In the genomic region with DNA sequence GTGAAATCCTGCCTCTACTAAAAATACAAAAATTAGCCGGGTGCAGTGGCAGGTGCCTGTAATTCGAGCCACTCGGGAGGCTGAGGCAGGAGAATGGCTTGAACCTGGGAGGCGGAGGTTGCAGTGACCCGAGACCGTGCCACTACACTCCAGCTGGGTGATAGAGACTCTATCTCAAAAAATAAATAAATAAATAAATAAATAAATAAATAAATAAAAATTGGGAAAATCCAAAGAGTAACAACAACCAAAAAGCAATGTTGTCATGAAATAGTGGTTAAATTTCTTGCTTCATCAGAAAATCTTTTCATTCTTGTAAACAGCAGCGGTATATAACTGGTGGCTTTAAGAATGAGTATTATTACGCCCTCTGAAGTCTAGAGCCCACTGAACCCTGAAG, we compare ENCODE assay signal across 39 cellular contexts.
"Had no signal": no experiment of that assay in that cellular context is flagged by ENCODE, and none has a peak within 500 bp of the region (broad histone marks: within the 10 kb centered on the region; RNA-seq: fewer than 3 reads in every experiment).

No MANE protein-coding gene starts in this region.

- H3K4me3 ChIP-seq: adrenal gland, ascending aorta, body of pancreas, breast epithelium, cardiac muscle cell had no signal

- H3K4me1 Mint-ChIP-seq: activated naive CD4-positive, alpha-beta T cell treated with anti-CD3 and anti-CD28 coated beads, Interleukin-2, amount 10 ng/mL, durations not matched to agents 7 days and 5 days; activated naive CD4-positive, alpha-beta T cell treated with anti-CD3 and anti-CD28 coated beads, Interleukin-2, amount 50 U/mL, for 24 hours; activated naive CD8-positive, alpha-beta T cell treated with anti-CD3 and anti-CD28 coated beads for 36 hours; activated naive CD8-positive, alpha-beta T cell treated with anti-CD3 and anti-CD28 coated beads, Interleukin-2, amount 10 ng/mL, durations not matched to agents 7 days and 5 days; activated naive CD8-positive, alpha-beta T cell treated with anti-CD3 and anti-CD28 coated beads, Interleukin-2, amount 50 U/mL, for 24 hours; activated T-helper 17 cell treated with anti-CD3 and anti-CD28 coated beads, Interleukin-2, amount 50 U/mL, for 72 hours; brain; central memory CD8-positive, alpha-beta T cell had no signal

- H3K4me1 ChIP-seq: adrenal gland, ascending aorta, body of pancreas, breast epithelium had no signal

- H3K36me3 Mint-ChIP-seq: activated naive CD4-positive, alpha-beta T cell treated with anti-CD3 and anti-CD28 coated beads, Interleukin-2, amount 50 U/mL, for 72 hours had no signal

- DNase-seq: activated effector memory CD4-positive, alpha-beta T cell treated with anti-CD3 and anti-CD28 coated beads, Interleukin-2, amount 50 U/mL, for 16 hours; activated effector memory CD4-positive, alpha-beta T cell treated with Interleukin-2 at 50 U/mL for 16 hours; activated gamma-delta T cell; activated gamma-delta T cell treated with Interleukin-2 at 50 U/mL for 16 hours; activated naive CD4-positive, alpha-beta T cell; activated naive CD4-positive, alpha-beta T cell treated with anti-CD3 and anti-CD28 coated beads for 36 hours; activated naive CD4-positive, alpha-beta T cell treated with anti-CD3 and anti-CD28 coated beads, Interleukin-2, amount 10 ng/mL, durations not matched to agents 7 days and 5 days; activated naive CD4-positive, alpha-beta T cell treated with anti-CD3 and anti-CD28 coated beads, Interleukin-2, amount 50 U/mL, for 16 hours; activated naive CD4-positive, alpha-beta T cell treated with Interleukin-2 at 50 U/mL for 16 hours; activated naive CD8-positive, alpha-beta T cell treated with anti-CD3 and anti-CD28 coated beads for 36 hours; activated naive CD8-positive, alpha-beta T cell treated with anti-CD3 and anti-CD28 coated beads, Interleukin-2, amount 10 ng/mL, durations not matched to agents 7 days and 5 days; activated naive CD8-positive, alpha-beta T cell treated with anti-CD3 and anti-CD28 coated beads, Interleukin-2, amount 50 U/mL, for 24 hours; activated T-cell treated with anti-CD3 and anti-CD28 coated beads, Interleukin-2, amount 50 U/mL, for 24 hours; activated T-cell treated with anti-CD3 and anti-CD28 coated beads, Interleukin-2, amount 50 U/mL, for 4 hours; activated T-cell treated with anti-CD3 and anti-CD28 coated beads, Interleukin-2, amount 50 U/mL, for 48 hours; activated T-cell treated with anti-CD3 and anti-CD28 coated beads, Interleukin-2, amount 50 U/mL, for 72 hours; adrenal gland; amniotic stem cell; amygdala; anterior cingulate cortex; aorta; body of pancreas; brain microvascular endothelial cell; caudate nucleus; central memory CD4-positive, alpha-beta T cell; cerebellar nuclear complex had no signal

- H3K27ac ChIP-seq: adrenal gland, ascending aorta, body of pancreas, brain microvascular endothelial cell, breast epithelium, cardiac muscle cell had no signal

- H3K4me3 Mint-ChIP-seq: activated naive CD4-positive, alpha-beta T cell treated with anti-CD3 and anti-CD28 coated beads for 36 hours; activated naive CD4-positive, alpha-beta T cell treated with anti-CD3 and anti-CD28 coated beads, Interleukin-2, amount 10 ng/mL, durations not matched to agents 7 days and 5 days; activated naive CD4-positive, alpha-beta T cell treated with anti-CD3 and anti-CD28 coated beads, Interleukin-2, amount 50 U/mL, for 24 hours; activated naive CD8-positive, alpha-beta T cell; activated naive CD8-positive, alpha-beta T cell treated with anti-CD3 and anti-CD28 coated beads for 36 hours; activated naive CD8-positive, alpha-beta T cell treated with anti-CD3 and anti-CD28 coated beads, Interleukin-2, amount 10 ng/mL, durations not matched to agents 7 days and 5 days; activated naive CD8-positive, alpha-beta T cell treated with anti-CD3 and anti-CD28 coated beads, Interleukin-2, amount 50 U/mL, for 24 hours; activated T-cell treated with anti-CD3 and anti-CD28 coated beads, Interleukin-2, amount 50 U/mL, for 24 hours; activated T-cell treated with anti-CD3 and anti-CD28 coated beads, Interleukin-2, amount 50 U/mL, for 4 hours; activated T-cell treated with anti-CD3 and anti-CD28 coated beads, Interleukin-2, amount 50 U/mL, for 72 hours; activated T-helper 1 cell treated with anti-CD3 and anti-CD28 coated beads, Interleukin-12 subunit alpha, Interleukin-12 subunit beta, Interleukin-2, Interleukin-4 antibody, amounts not matched to agents 30 ng/mL and 10 ng/mL and 1 ng/mL, durations not matched to agents 14 hours and 24 hours and 36 hours; activated T-helper 17 cell treated with anti-CD3 and anti-CD28 coated beads, Interleukin-2, amount 50 U/mL, for 72 hours; brain; central memory CD8-positive, alpha-beta T cell had no signal

- H3K9me3 ChIP-seq: adrenal gland, ascending aorta, body of pancreas, breast epithelium had no signal

- H3K27me3 Mint-ChIP-seq: activated naive CD4-positive, alpha-beta T cell treated with anti-CD3 and anti-CD28 coated beads, Interleukin-2, amount 10 ng/mL, durations not matched to agents 7 days and 5 days; activated naive CD4-positive, alpha-beta T cell treated with anti-CD3 and anti-CD28 coated beads, Interleukin-2, amount 50 U/mL, for 24 hours; activated naive CD8-positive, alpha-beta T cell; activated naive CD8-positive, alpha-beta T cell treated with anti-CD3 and anti-CD28 coated beads for 36 hours; activated naive CD8-positive, alpha-beta T cell treated with anti-CD3 and anti-CD28 coated beads, Interleukin-2, amount 10 ng/mL, durations not matched to agents 7 days and 5 days; activated naive CD8-positive, alpha-beta T cell treated with anti-CD3 and anti-CD28 coated beads, Interleukin-2, amount 50 U/mL, for 24 hours; activated T-cell treated with anti-CD3 and anti-CD28 coated beads, Interleukin-2, amount 50 U/mL, for 24 hours; activated T-helper 17 cell treated with anti-CD3 and anti-CD28 coated beads, Interleukin-2, amount 50 U/mL, for 72 hours; brain; central memory CD8-positive, alpha-beta T cell had no signal

- ATAC-seq: activated naive CD4-positive, alpha-beta T cell treated with anti-CD3 and anti-CD28 coated beads, Interleukin-2, amount 50 U/mL, for 72 hours; activated naive CD8-positive, alpha-beta T cell treated with anti-CD3 and anti-CD28 coated beads, Interleukin-2, amount 50 U/mL, for 24 hours; activated T-cell treated with anti-CD3 and anti-CD28 coated beads, Interleukin-2, amount 50 U/mL, for 4 hours; activated T-cell treated with anti-CD3 and anti-CD28 coated beads, Interleukin-2, amount 50 U/mL, for 72 hours; activated T-helper 17 cell treated with anti-CD3 and anti-CD28 coated beads, Interleukin-2, amount 50 U/mL, for 72 hours; body of pancreas had no signal

- H3K27ac Mint-ChIP-seq: activated naive CD4-positive, alpha-beta T cell treated with anti-CD3 and anti-CD28 coated beads for 36 hours; activated naive CD4-positive, alpha-beta T cell treated with anti-CD3 and anti-CD28 coated beads, Interleukin-2, amount 10 ng/mL, durations not matched to agents 7 days and 5 days; activated naive CD4-positive, alpha-beta T cell treated with anti-CD3 and anti-CD28 coated beads, Interleukin-2, amount 50 U/mL, for 24 hours; activated naive CD4-positive, alpha-beta T cell treated with anti-CD3 and anti-CD28 coated beads, Interleukin-2, amount 50 U/mL, for 72 hours; activated naive CD8-positive, alpha-beta T cell; activated naive CD8-positive, alpha-beta T cell treated with anti-CD3 and anti-CD28 coated beads for 36 hours; activated naive CD8-positive, alpha-beta T cell treated with anti-CD3 and anti-CD28 coated beads, Interleukin-2, amount 10 ng/mL, durations not matched to agents 7 days and 5 days; activated naive CD8-positive, alpha-beta T cell treated with anti-CD3 and anti-CD28 coated beads, Interleukin-2, amount 50 U/mL, for 24 hours; activated T-cell treated with anti-CD3 and anti-CD28 coated beads, Interleukin-2, amount 50 U/mL, for 24 hours; activated T-cell treated with anti-CD3 and anti-CD28 coated beads, Interleukin-2, amount 50 U/mL, for 72 hours; activated T-helper 1 cell treated with anti-CD3 and anti-CD28 coated beads, Interleukin-12 subunit alpha, Interleukin-12 subunit beta, Interleukin-2, Interleukin-4 antibody, amounts not matched to agents 30 ng/mL and 10 ng/mL and 1 ng/mL, durations not matched to agents 14 hours and 24 hours and 36 hours; activated T-helper 17 cell treated with anti-CD3 and anti-CD28 coated beads, Interleukin-2, amount 50 U/mL, for 72 hours; activated T-helper 2 cell treated with anti-CD3 and anti-CD28 coated beads, Interferon-gamma antibody, Interleukin-2, Interleukin-4, amounts not matched to agents 10 μg/mL and 5 μg/mL and 100 μg/mL, durations not matched to agents 14 hours and 24 hours and 36 hours; brain had no signal

- FAIRE-seq: astrocyte, bronchial epithelial cell had no signal

- H3K9me3 Mint-ChIP-seq: activated naive CD4-positive, alpha-beta T cell treated with anti-CD3 and anti-CD28 coated beads for 36 hours; activated naive CD4-positive, alpha-beta T cell treated with anti-CD3 and anti-CD28 coated beads, Interleukin-2, amount 10 ng/mL, durations not matched to agents 7 days and 5 days; activated naive CD4-positive, alpha-beta T cell treated with anti-CD3 and anti-CD28 coated beads, Interleukin-2, amount 50 U/mL, for 24 hours; activated naive CD4-positive, alpha-beta T cell treated with anti-CD3 and anti-CD28 coated beads, Interleukin-2, amount 50 U/mL, for 72 hours; activated naive CD8-positive, alpha-beta T cell treated with anti-CD3 and anti-CD28 coated beads for 36 hours; activated naive CD8-positive, alpha-beta T cell treated with anti-CD3 and anti-CD28 coated beads, Interleukin-2, amount 10 ng/mL, durations not matched to agents 7 days and 5 days; activated naive CD8-positive, alpha-beta T cell treated with anti-CD3 and anti-CD28 coated beads, Interleukin-2, amount 50 U/mL, for 24 hours; activated T-cell treated with anti-CD3 and anti-CD28 coated beads, Interleukin-2, amount 50 U/mL, for 24 hours; activated T-cell treated with anti-CD3 and anti-CD28 coated beads, Interleukin-2, amount 50 U/mL, for 4 hours; activated T-cell treated with anti-CD3 and anti-CD28 coated beads, Interleukin-2, amount 50 U/mL, for 72 hours; activated T-helper 1 cell treated with anti-CD3 and anti-CD28 coated beads, Interleukin-12 subunit alpha, Interleukin-12 subunit beta, Interleukin-2, Interleukin-4 antibody, amounts not matched to agents 30 ng/mL and 10 ng/mL and 1 ng/mL, durations not matched to agents 14 hours and 24 hours and 36 hours; activated T-helper 17 cell treated with anti-CD3 and anti-CD28 coated beads, Interleukin-2, amount 50 U/mL, for 72 hours; activated T-helper 2 cell treated with anti-CD3 and anti-CD28 coated beads, Interferon-gamma antibody, Interleukin-2, Interleukin-4, amounts not matched to agents 10 μg/mL and 5 μg/mL and 100 μg/mL, durations not matched to agents 14 hours and 24 hours and 36 hours; brain; central memory CD8-positive, alpha-beta T cell had no signal
